2 cellular contexts compared by ENCODE assay signal in the genomic region with DNA sequence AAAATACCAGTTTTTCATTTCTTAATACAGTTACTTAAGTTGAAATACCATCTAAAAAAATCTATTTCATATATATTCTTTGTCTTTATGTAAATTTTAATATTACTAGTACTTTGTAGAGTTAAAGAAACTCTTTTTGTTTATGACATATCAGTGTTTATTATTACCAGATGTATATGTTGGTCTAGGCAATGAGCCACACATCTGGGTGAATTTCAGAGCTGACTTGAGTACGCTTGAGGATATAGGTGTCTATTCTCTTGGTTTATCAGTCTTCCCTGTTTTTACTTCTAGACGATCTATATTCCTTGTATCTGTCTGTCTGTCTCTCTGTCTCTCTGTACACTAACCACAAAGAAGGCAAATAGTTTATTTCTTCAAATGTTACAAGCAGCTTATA.
TF ChIP-seq lines count a peak whose summit lies in the region.

No MANE protein-coding gene starts in this region.

TF ChIP-seq in IMR-90, 13 proteins besides CTCF, POLR2A, EP300 and RAD21:
- TF ChIP-seq MAZ (IDR thresholded peaks at IDR 0.05; ENCODE audit: borderline replicate concordance, low read depth, low read length), result no peak
- no peak for TF ChIP-seq FOS (IDR thresholded peaks at IDR 0.05; ENCODE audit: low read depth, low read length)
- TF ChIP-seq, protein P1, sequence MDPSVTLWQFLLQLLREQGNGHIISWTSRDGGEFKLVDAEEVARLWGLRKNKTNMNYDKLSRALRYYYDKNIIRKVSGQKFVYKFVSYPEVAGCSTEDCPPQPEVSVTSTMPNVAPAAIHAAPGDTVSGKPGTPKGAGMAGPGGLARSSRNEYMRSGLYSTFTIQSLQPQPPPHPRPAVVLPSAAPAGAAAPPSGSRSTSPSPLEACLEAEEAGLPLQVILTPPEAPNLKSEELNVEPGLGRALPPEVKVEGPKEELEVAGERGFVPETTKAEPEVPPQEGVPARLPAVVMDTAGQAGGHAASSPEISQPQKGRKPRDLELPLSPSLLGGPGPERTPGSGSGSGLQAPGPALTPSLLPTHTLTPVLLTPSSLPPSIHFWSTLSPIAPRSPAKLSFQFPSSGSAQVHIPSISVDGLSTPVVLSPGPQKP (IDR thresholded peaks at IDR 0.05; ENCODE audit: borderline replicate concordance, low read depth, low read length), result no peak
- no peak for TF ChIP-seq CHD1 (IDR thresholded peaks at IDR 0.05; ENCODE audit: low read depth, low read length)
- TF ChIP-seq MXI1 (IDR thresholded peaks at IDR 0.05; ENCODE audit: borderline replicate concordance, low read depth, low read length), result no peak
- no peak for TF ChIP-seq MAFK (IDR thresholded peaks at IDR 0.05; ENCODE audit: low read depth, low read length)
- no peak for TF ChIP-seq SMC3 (IDR thresholded peaks at IDR 0.05; ENCODE audit: low read depth, low read length)
- no peak for TF ChIP-seq BHLHE40 (IDR thresholded peaks at IDR 0.05; ENCODE audit: low read depth, low read length)
- no peak for TF ChIP-seq CEBPB (IDR thresholded peaks at IDR 0.05; ENCODE audit: low read depth, low read length)
- TF ChIP-seq RCOR1 (IDR thresholded peaks at IDR 0.05; ENCODE audit: insufficient replicate concordance, low read length), result no peak
- TF ChIP-seq NFE2L2 (IDR thresholded peaks at IDR 0.05; ENCODE audit: low read depth, low read length), result no peak
- TF ChIP-seq, protein P2, sequence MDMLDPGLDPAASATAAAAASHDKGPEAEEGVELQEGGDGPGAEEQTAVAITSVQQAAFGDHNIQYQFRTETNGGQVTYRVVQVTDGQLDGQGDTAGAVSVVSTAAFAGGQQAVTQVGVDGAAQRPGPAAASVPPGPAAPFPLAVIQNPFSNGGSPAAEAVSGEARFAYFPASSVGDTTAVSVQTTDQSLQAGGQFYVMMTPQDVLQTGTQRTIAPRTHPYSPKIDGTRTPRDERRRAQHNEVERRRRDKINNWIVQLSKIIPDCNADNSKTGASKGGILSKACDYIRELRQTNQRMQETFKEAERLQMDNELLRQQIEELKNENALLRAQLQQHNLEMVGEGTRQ (IDR thresholded peaks at IDR 0.05; ENCODE audit: low read depth, low read length), result no peak
- no peak for TF ChIP-seq RFX5 (IDR thresholded peaks at IDR 0.05; ENCODE audit: low read depth, low read length)

TF ChIP-seq in GM12878, 131 proteins besides CTCF, POLR2A, EP300 and RAD21:
- TF ChIP-seq SUZ12 (IDR thresholded peaks at IDR 0.05; ENCODE audit: unreplicated experiment) (no peak), SREBF1 (IDR thresholded peaks at IDR 0.05; ENCODE audit: low read length) (no peak)
